Comparison of ENCODE assay signal across 22 cellular contexts in genomic region chr1:164912290-164912689, GRCh38.
"Had no signal": no experiment of that assay in that cellular context is flagged by ENCODE, and none has a peak within 500 bp of the region (broad histone marks: within the 10 kb centered on the region; RNA-seq: fewer than 3 reads in every experiment).

No MANE protein-coding gene starts in this region.

- H3K4me3 ChIP-seq: colonic mucosa, mucosa of descending colon, pancreas, thyroid gland had no signal

- H3K27me3 ChIP-seq: colonic mucosa, foreskin keratinocyte, neutrophil, pancreas, thyroid gland had no signal

- H3K36me3 Mint-ChIP-seq: activated naive CD8-positive, alpha-beta T cell treated with anti-CD3 and anti-CD28 coated beads for 36 hours; brain had no signal

- H3K9me3 Mint-ChIP-seq: brain had no signal

- H3K27ac Mint-ChIP-seq: activated naive CD8-positive, alpha-beta T cell treated with anti-CD3 and anti-CD28 coated beads for 36 hours had no signal

- H3K4me1 Mint-ChIP-seq: activated naive CD8-positive, alpha-beta T cell treated with anti-CD3 and anti-CD28 coated beads for 36 hours; central memory CD8-positive, alpha-beta T cell; naive thymus-derived CD4-positive, alpha-beta T cell had no signal

- H3K4me1 ChIP-seq: colonic mucosa, foreskin keratinocyte, pancreas, thyroid gland had no signal

- H3K36me3 ChIP-seq: colonic mucosa, neutrophil, pancreas, thyroid gland, WERI-Rb-1 had no signal

- H3K27ac ChIP-seq: colonic mucosa, foreskin keratinocyte, neutrophil, pancreas, thyroid gland, WERI-Rb-1 had no signal

- DNase-seq: activated CD4-positive, alpha-beta T cell treated with anti-CD3 and anti-CD28 coated beads for 1 hour; activated CD4-positive, alpha-beta T cell treated with anti-CD3 and anti-CD28 coated beads, Interleukin-2, amount 50 U/mL, for 4 hours; activated naive CD4-positive, alpha-beta T cell; activated naive CD8-positive, alpha-beta T cell treated with anti-CD3 and anti-CD28 coated beads for 36 hours; amniotic stem cell; colonic mucosa; foreskin keratinocyte; hypothalamus; islet precursor cell; mammary epithelial cell; mucosa of descending colon; naive thymus-derived CD4-positive, alpha-beta T cell; pancreas; stimulated activated CD4-positive, alpha-beta T cell treated with anti-CD3 and anti-CD28 coated beads, Interleukin-2, amount 100 ng/mL, for 24 hours; stimulated activated naive CD4-positive, alpha-beta T cell treated with Interleukin-2 at 50 U/mL for 16 hours; T-helper 2 cell; thyroid gland; WERI-Rb-1 had no signal

- H3K4me3 Mint-ChIP-seq: activated naive CD8-positive, alpha-beta T cell treated with anti-CD3 and anti-CD28 coated beads for 36 hours; brain; central memory CD8-positive, alpha-beta T cell; naive thymus-derived CD4-positive, alpha-beta T cell had no signal

- H3K27me3 Mint-ChIP-seq: activated naive CD8-positive, alpha-beta T cell treated with anti-CD3 and anti-CD28 coated beads for 36 hours; brain; central memory CD8-positive, alpha-beta T cell had no signal

- H3K9me3 ChIP-seq: colonic mucosa, mucosa of descending colon, neutrophil, pancreas, thyroid gland had no signal

- ATAC-seq: foreskin keratinocyte; left lobe of liver; mucosa of descending colon; naive thymus-derived CD4-positive, alpha-beta T cell; pancreas had no signal
